Comparison of ENCODE assay signal across 11 cellular contexts in genomic region chr5:111685969-111686368, GRCh38.
DNase-seq lines count a peak whose midpoint lies in the region; ATAC-seq, FAIRE-seq and TF ChIP-seq lines count a peak whose summit lies in the region.
"Had no signal": no experiment of that assay in that cellular context is flagged by ENCODE, and none has a peak within 500 bp of the region (broad histone marks: within the 10 kb centered on the region; RNA-seq: fewer than 3 reads in every experiment).

No MANE protein-coding gene starts in this region.

- no peak overlapping the region for H3K4me3 Mint-ChIP-seq in Calu3 (ENCODE audit: low read depth, unreplicated experiment)
- no peak overlapping the region for H3K4me3 Mint-ChIP-seq in T-helper 2 cell treated with Interferon-gamma antibody and Interleukin-4, amounts not matched to agents 5 μg/mL and 100 μg/mL, for 36 hours

- H3K79me2 ChIP-seq in H1 (ENCODE audit: control insufficient read depth in 1 of 2, insufficient read depth in 2 of 2, low read length in 2 of 2): no peaks in the 10 kb centered on the region

- ATAC-seq in HG02981 (IDR thresholded peaks at IDR 0.05; ENCODE audit: unreplicated experiment): no peak

- no peak for DNase-seq in Calu3
- peak; percentile 16 for DNase-seq in GM19240 (ENCODE audit: insufficient read length, low spot score)
- DNase-seq in M059J (ENCODE audit: low read depth): peak; percentile 31
- DNase-seq in H1 (ENCODE audit: low read depth in 1 of 2, low spot score in 2 of 2): peak in 1 of 2 experiments; percentile 15
- no peak for DNase-seq in hepatic stellate cell (ENCODE audit: low spot score)
- DNase-seq in activated CD4-positive, alpha-beta T cell treated with anti-CD3 and anti-CD28 coated beads, Interleukin-2, amount 50 U/mL, for 48 hours: no peak
- DNase-seq in T-helper 2 cell treated with Interferon-gamma antibody and Interleukin-4, amounts not matched to agents 5 μg/mL and 100 μg/mL, for 36 hours (ENCODE audit: low spot score): no peak
- DNase-seq: substantia nigra had no signal

- no peak overlapping the region for H2AK5ac ChIP-seq in H1 (ENCODE audit: low read depth, low read length)

- POLR2A ChIA-PET in H1 (lab: Charles Lee; ENCODE audit: partially characterized antibody): interaction anchor here (1.0 kb wide), 1 partner anchor 89 kb away, joined by 3 read pairs; no protein-coding TSS in a partner anchor

- no peak overlapping the region for H3K27ac ChIP-seq in H1 (ENCODE audit: low read depth, low read length)

- H2BK5ac ChIP-seq in H1 (ENCODE audit: low read depth, low read length): no peak overlapping the region

- intact Hi-C loops in Calu3 (cut with micrococcal nuclease; ENCODE audit: unreplicated experiment): loop anchor here (1.0 to 10.0 kb wide), 4 partner anchors 89 to 461 kb away; no protein-coding TSS in a partner anchor

- no peak overlapping the region for H3K4ac ChIP-seq in H1 (replicated peaks; ENCODE audit: insufficient read length, low read depth, low read length)

- no peak overlapping the region for H2BK120ac ChIP-seq in H1 (replicated peaks; ENCODE audit: low read depth, low read length)

- H3K4me1 Mint-ChIP-seq in Calu3 (ENCODE audit: low read depth, unreplicated experiment): peaks cover 10% of the 10 kb centered on the region
- no peaks in the 10 kb centered on the region for H3K4me1 Mint-ChIP-seq in T-helper 2 cell treated with Interferon-gamma antibody and Interleukin-4, amounts not matched to agents 5 μg/mL and 100 μg/mL, for 36 hours (ENCODE audit: low read depth)

- H3K36me3 Mint-ChIP-seq in Calu3 (ENCODE audit: insufficient read depth, unreplicated experiment): peaks cover 3% of the 10 kb centered on the region
- H3K36me3 Mint-ChIP-seq in T-helper 2 cell treated with Interferon-gamma antibody and Interleukin-4, amounts not matched to agents 5 μg/mL and 100 μg/mL, for 36 hours (ENCODE audit: low read depth): no peaks in the 10 kb centered on the region

- no peaks in the 10 kb centered on the region for H4K20me1 ChIP-seq in H1 (replicated peaks in 1 of 2; ENCODE audit: control insufficient read depth in 1 of 2, insufficient read depth in 2 of 2, low read length in 2 of 2)

- no peaks in the 10 kb centered on the region for H3K9me3 ChIP-seq in H1 (ENCODE audit: insufficient read depth in 2 of 2, low read depth in 1 of 2, low read length in 1 of 2)

- peak; percentile 63 for FAIRE-seq in H1 (lab: Jason Lieb, UNC)
- FAIRE-seq: colon, islet of Langerhans had no signal

- no peak overlapping the region for H2BK20ac ChIP-seq in H1 (ENCODE audit: low read length)

- no peak for TF ChIP-seq POLR2A in H1 (IDR thresholded peaks at IDR 0.05; ENCODE audit: control extremely low read depth in 1 of 2, low read depth in 2 of 2, low read length in 2 of 2)

- no peaks in the 10 kb centered on the region for H3K27me3 Mint-ChIP-seq in Calu3 (ENCODE audit: unreplicated experiment)
- no peaks in the 10 kb centered on the region for H3K27me3 Mint-ChIP-seq in T-helper 2 cell treated with Interferon-gamma antibody and Interleukin-4, amounts not matched to agents 5 μg/mL and 100 μg/mL, for 36 hours (ENCODE audit: low read depth)

- no peak overlapping the region for H3K4me2 ChIP-seq in H1 (ENCODE audit: insufficient read depth in 1 of 2, low read depth in 2 of 2, low read length in 2 of 2)

- no peak overlapping the region for H4K8ac ChIP-seq in H1 (ENCODE audit: extremely low read depth, insufficient read depth, low read length)

- H3K36me3 ChIP-seq in H1 (ENCODE audit: control insufficient read depth in 2 of 4, insufficient read depth in 4 of 4, low read length in 3 of 4): no peaks in the 10 kb centered on the region

- H4K5ac ChIP-seq in H1 (ENCODE audit: insufficient read length, low read depth, low read length): no peak overlapping the region

- no peak overlapping the region for H3K27ac Mint-ChIP-seq in Calu3 (ENCODE audit: unreplicated experiment)
- H3K27ac Mint-ChIP-seq in T-helper 2 cell treated with Interferon-gamma antibody and Interleukin-4, amounts not matched to agents 5 μg/mL and 100 μg/mL, for 36 hours: no peak overlapping the region

- H3K23me2 ChIP-seq in H1 (ENCODE audit: low read depth, low read length): no peaks in the 10 kb centered on the region

- H3K4me1 ChIP-seq in H1 (replicated peaks in 1 of 4; ENCODE audit: control insufficient read depth in 3 of 4, insufficient read depth in 4 of 4, low read length in 3 of 4): peaks cover 0 to 2% (median 0%) of the 10 kb centered on the region in 4 experiments; a peak in 1 of 7 replicates

- H3K27me3 ChIP-seq in H1 (replicated peaks in 1 of 4; ENCODE audit: control insufficient read depth in 3 of 4, extremely low read depth in 1 of 4, insufficient read depth in 3 of 4, low read length in 3 of 4): no peaks in the 10 kb centered on the region

- peak; percentile 83 to 89 for TF ChIP-seq RAD21 in H1 (IDR thresholded peaks at IDR 0.05 in 1 of 2, conservative IDR thresholded peaks at IDR 0.05 in 1 of 2; ENCODE audit: low read depth in 2 of 2, low read length in 2 of 2)

- no peak overlapping the region for H3K4me3 ChIP-seq in H1 (ENCODE audit: extremely low read depth in 1 of 4, insufficient read depth in 2 of 4, low read depth in 3 of 4, low read length in 4 of 4)

- TF ChIP-seq CTCF in Calu3 (IDR thresholded peaks at IDR 0.05; ENCODE audit: unreplicated experiment): peak; percentile 39
- peak in 2 of 3 experiments; percentile 54 to 65; a peak in 3 of 4 replicates for TF ChIP-seq CTCF in H1 (IDR thresholded peaks at IDR 0.05; ENCODE audit: control extremely low read depth in 1 of 3, insufficient read depth in 1 of 3, low read depth in 1 of 3, low read length in 3 of 3)

- H2BK15ac ChIP-seq in H1 (ENCODE audit: low read length): no peak overlapping the region

- no peak overlapping the region for H3K14ac ChIP-seq in H1 (ENCODE audit: insufficient read length)

- WGBS in H1 (ENCODE audit: extremely low coverage in 1 of 2, insufficient coverage in 1 of 2, insufficient read length in 1 of 2, insufficient replicate concordance in 2 of 2, low coverage in 1 of 2, low lambda C conversion rate in 2 of 2, missing lambda C conversion rate in 1 of 2), 2 experiments: 91% methylated on average over 3 of the region's 3 CpGs; no CpG with 5 or more reads in 1 of the 2 experiments

- H3K23ac ChIP-seq in H1 (ENCODE audit: insufficient read length): no peak overlapping the region

- TF ChIP-seq EP300 in H1 (IDR thresholded peaks at IDR 0.05; ENCODE audit: borderline replicate concordance in 1 of 2, low read depth in 2 of 2, low read length in 2 of 2): no peak

- no peak overlapping the region for H3K18ac ChIP-seq in H1 (ENCODE audit: extremely low read depth, low read length)

- H3K9ac ChIP-seq in H1 (replicated peaks in 1 of 4; ENCODE audit: extremely low read depth in 1 of 4, low read depth in 3 of 4, low read length in 3 of 4): no peak overlapping the region

- no TSS peak for BruUV-seq in Calu3 (replicated peaks; lab: Mats Ljungman, UMichigan)

- H3K56ac ChIP-seq in H1 (replicated peaks; ENCODE audit: insufficient read length, low read depth, low read length): no peak overlapping the region

- no peaks in the 10 kb centered on the region for H3K79me1 ChIP-seq in H1 (ENCODE audit: low read depth, low read length)

- CTCF ChIA-PET in Calu3 (lab: Charles Lee) (no interaction called here), H1 (lab: Charles Lee; ENCODE audit: partially characterized antibody) (interaction anchor here (0.5 to 3.5 kb wide), 25 partner anchors 10 to 480 kb away, joined by 3 to 17 read pairs (median 4); no protein-coding TSS in a partner anchor)

- H3K9me3 Mint-ChIP-seq in Calu3 (ENCODE audit: low read depth, unreplicated experiment): no peaks in the 10 kb centered on the region
- no peaks in the 10 kb centered on the region for H3K9me3 Mint-ChIP-seq in T-helper 2 cell treated with Interferon-gamma antibody and Interleukin-4, amounts not matched to agents 5 μg/mL and 100 μg/mL, for 36 hours

- H4K91ac ChIP-seq in H1 (replicated peaks; ENCODE audit: insufficient read length, low read length): no peak overlapping the region

- H2AFZ ChIP-seq in H1 (ENCODE audit: low read length): no peak overlapping the region

- H2BK12ac ChIP-seq in H1 (ENCODE audit: low read depth, low read length): no peak overlapping the region

TF ChIP-seq in H1, 55 proteins besides CTCF, POLR2A, EP300 and RAD21 (continues in another document):
- TF ChIP-seq POU5F1 (IDR thresholded peaks at IDR 0.05; ENCODE audit: low read depth, low read length) (no peak), JUND (IDR thresholded peaks at IDR 0.05; ENCODE audit: low read length) (no peak), CHD2 (IDR thresholded peaks at IDR 0.05; ENCODE audit: low read length) (no peak), SP4 (IDR thresholded peaks at IDR 0.05; ENCODE audit: low read length) (no peak), YY1 (IDR thresholded peaks at IDR 0.05; ENCODE audit: low read depth, low read length) (no peak), CREB1 (IDR thresholded peaks at IDR 0.05) (no peak), ZNF274 (IDR thresholded peaks at IDR 0.05; ENCODE audit: borderline replicate concordance, extremely low read depth, low read length) (no peak), MAFK (IDR thresholded peaks at IDR 0.05; ENCODE audit: low read depth, low read length) (no peak), USF2 (IDR thresholded peaks at IDR 0.05; ENCODE audit: low read length) (no peak), GTF2F1 (IDR thresholded peaks at IDR 0.05; ENCODE audit: borderline replicate concordance, low read depth, low read length) (no peak), CBX8 (IDR thresholded peaks at IDR 0.05; ENCODE audit: borderline replicate concordance, low read depth, low read length) (no peak), RNF2 (IDR thresholded peaks at IDR 0.05; ENCODE audit: borderline replicate concordance, low read depth, low read length, missing control alignments, poor library complexity, severe bottlenecking) (no peak), SUZ12 (IDR thresholded peaks at IDR 0.05; ENCODE audit: low read length) (no peak), E2F6 (IDR thresholded peaks at IDR 0.05) (no peak)

Comparison
In these comparisons a context has a peak if more than half of its experiments do, and no peak if none do; other contexts are left out.
1. DNase-seq: peak in GM19240 (single experiment) and M059J (single experiment); none in Calu3 (single experiment), hepatic stellate cell (single experiment), activated CD4-positive, alpha-beta T cell treated with anti-CD3 and anti-CD28 coated beads, Interleukin-2, amount 50 U/mL, for 48 hours (0 of 2) and T-helper 2 cell treated with Interferon-gamma antibody and Interleukin-4, amounts not matched to agents 5 μg/mL and 100 μg/mL, for 36 hours (single experiment).